ENCODE assay signal across 8 cellular contexts in the genomic region with DNA sequence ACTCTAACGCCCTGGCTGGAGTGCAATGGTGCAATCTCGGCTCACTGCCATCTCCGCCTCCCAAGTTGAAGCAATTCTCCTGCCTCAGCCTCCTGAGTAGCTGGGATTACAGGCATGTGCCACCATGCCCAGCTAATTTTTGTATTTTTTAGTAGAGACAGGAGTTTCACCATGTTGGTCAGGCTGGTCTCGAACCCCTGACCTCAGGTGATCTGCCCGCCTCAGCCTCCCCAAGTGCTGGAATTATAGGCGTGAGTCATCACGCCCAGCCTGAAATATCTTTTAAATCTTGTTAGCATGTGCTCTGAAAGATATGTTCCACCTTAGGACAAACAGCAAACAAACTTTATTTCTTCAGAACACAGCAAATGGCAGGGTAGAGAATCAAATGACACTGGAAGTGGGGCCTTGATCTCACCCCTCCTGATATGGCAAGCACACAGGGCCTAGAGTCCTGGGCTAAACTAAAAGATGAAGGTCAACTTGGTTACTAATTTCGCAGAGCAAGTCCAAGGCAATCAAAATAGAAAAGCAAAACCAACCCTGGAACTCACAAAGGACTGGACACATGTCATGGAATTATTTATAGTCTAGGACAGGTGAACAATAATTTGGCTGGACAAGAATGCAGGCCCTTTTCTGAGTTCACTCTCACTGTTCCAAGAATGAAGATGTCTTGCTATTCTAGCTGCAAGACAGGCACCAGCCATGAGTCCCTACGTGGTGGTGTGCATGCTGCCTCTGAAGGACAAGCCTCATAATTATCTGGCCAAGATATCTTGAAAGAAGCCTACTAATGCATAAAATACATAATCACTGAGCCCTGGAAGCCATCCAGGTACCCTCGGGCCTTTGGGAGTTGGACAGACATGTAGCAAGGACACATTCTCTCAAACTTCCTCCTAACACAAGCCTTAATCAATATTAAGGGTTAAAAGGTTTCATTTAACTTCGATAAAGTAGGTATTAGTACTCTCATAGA. TPM values are rescaled to one million over a fixed set of nuclear protein-coding genes. Genes with fewer than 3 reads are reported as not detected.
A peak's percentile ranks its signal among the peaks of the same experiment; 100 is the strongest.
DNase-seq lines count a peak whose midpoint lies in the region; ATAC-seq lines count a peak whose summit lies in the region.

No MANE protein-coding gene starts in this region.

- peak overlapping the region; percentile 27; the same call in 1 of the 2 replicates for H3K4me3 ChIP-seq in iPS-20b (ENCODE audit: low read length)

- peak overlapping the region; percentile 85 for H3K27ac Mint-ChIP-seq in T-helper 2 cell treated with Interferon-gamma antibody and Interleukin-4, amounts not matched to agents 5 μg/mL and 100 μg/mL, for 36 hours
- peak overlapping the region; percentile 76 for H3K27ac Mint-ChIP-seq in activated T-helper 1 cell treated with anti-CD3 and anti-CD28 coated beads, Interleukin-12 subunit alpha, Interleukin-12 subunit beta, Interleukin-2, Interleukin-4 antibody, amounts not matched to agents 30 ng/mL and 10 ng/mL and 1 ng/mL, durations not matched to agents 14 hours and 24 hours and 36 hours

- H3K9me3 Mint-ChIP-seq in T-helper 2 cell treated with Interferon-gamma antibody and Interleukin-4, amounts not matched to agents 5 μg/mL and 100 μg/mL, for 36 hours = no peaks in the 10 kb centered on the region
- H3K9me3 Mint-ChIP-seq in activated T-helper 1 cell treated with anti-CD3 and anti-CD28 coated beads, Interleukin-12 subunit alpha, Interleukin-12 subunit beta, Interleukin-2, Interleukin-4 antibody, amounts not matched to agents 30 ng/mL and 10 ng/mL and 1 ng/mL, durations not matched to agents 14 hours and 24 hours and 36 hours = no peaks in the 10 kb centered on the region

- H3K27ac ChIP-seq in iPS-20b (ENCODE audit: low read length) = no peak overlapping the region
- H3K27ac ChIP-seq in substantia nigra (ENCODE audit: low read depth, low read length, poor library complexity, severe bottlenecking) = peak overlapping the region; percentile 11

- peaks cover 63% of the 10 kb centered on the region for H3K4me1 Mint-ChIP-seq in T-helper 2 cell treated with Interferon-gamma antibody and Interleukin-4, amounts not matched to agents 5 μg/mL and 100 μg/mL, for 36 hours (ENCODE audit: low read depth)
- H3K4me1 Mint-ChIP-seq in activated T-helper 1 cell treated with anti-CD3 and anti-CD28 coated beads, Interleukin-12 subunit alpha, Interleukin-12 subunit beta, Interleukin-2, Interleukin-4 antibody, amounts not matched to agents 30 ng/mL and 10 ng/mL and 1 ng/mL, durations not matched to agents 14 hours and 24 hours and 36 hours (ENCODE audit: low read depth) = peaks cover 85% of the 10 kb centered on the region

- no peak for DNase-seq in T-helper 2 cell treated with Interferon-gamma antibody and Interleukin-4, amounts not matched to agents 5 μg/mL and 100 μg/mL, for 36 hours (ENCODE audit: low spot score)
- no peak for DNase-seq in T-helper 2 cell
- DNase-seq in activated T-helper 1 cell treated with anti-CD3 and anti-CD28 coated beads, Interleukin-12 subunit alpha, Interleukin-12 subunit beta, Interleukin-2, Interleukin-4 antibody, amounts not matched to agents 30 ng/mL and 10 ng/mL and 1 ng/mL, durations not matched to agents 14 hours and 24 hours and 36 hours (ENCODE audit: low spot score) = no peak
- peak in 1 of 49 donors; percentile 47 for DNase-seq in substantia nigra (lab: John Stamatoyannopoulos, UW)
- DNase-seq in NCI-H2196 (lab: John Stamatoyannopoulos, UW; ENCODE audit: unreplicated experiment) = no peak
- DNase-seq in NOMO-1 treated with DMSO at 0.1 percent for 48 hours (lab: John Stamatoyannopoulos, UW; ENCODE audit: unreplicated experiment) = no peak

- peaks cover 15% of the 10 kb centered on the region for H3K36me3 Mint-ChIP-seq in T-helper 2 cell treated with Interferon-gamma antibody and Interleukin-4, amounts not matched to agents 5 μg/mL and 100 μg/mL, for 36 hours (ENCODE audit: low read depth)
- H3K36me3 Mint-ChIP-seq in activated T-helper 1 cell treated with anti-CD3 and anti-CD28 coated beads, Interleukin-12 subunit alpha, Interleukin-12 subunit beta, Interleukin-2, Interleukin-4 antibody, amounts not matched to agents 30 ng/mL and 10 ng/mL and 1 ng/mL, durations not matched to agents 14 hours and 24 hours and 36 hours (ENCODE audit: low read depth) = peaks cover 19% of the 10 kb centered on the region

- no peaks in the 10 kb centered on the region for H3K9me3 ChIP-seq in iPS-20b (ENCODE audit: insufficient read depth, low read depth, low read length)

- no peak overlapping the region for H3K9ac ChIP-seq in iPS-20b (ENCODE audit: low read depth, low read length)

- no peaks in the 10 kb centered on the region for H3K27me3 ChIP-seq in iPS-20b (ENCODE audit: insufficient read depth, low read length)

- H3K36me3 ChIP-seq in iPS-20b (ENCODE audit: insufficient read depth, low read depth, low read length) = no peaks in the 10 kb centered on the region; the same call in 1 of the 2 replicates

- peaks cover 45% of the 10 kb centered on the region for H3K4me1 ChIP-seq in iPS-20b (ENCODE audit: insufficient read depth, low read length)

- H3K27me3 Mint-ChIP-seq in T-helper 2 cell treated with Interferon-gamma antibody and Interleukin-4, amounts not matched to agents 5 μg/mL and 100 μg/mL, for 36 hours (ENCODE audit: low read depth) = no peaks in the 10 kb centered on the region
- H3K27me3 Mint-ChIP-seq in activated T-helper 1 cell treated with anti-CD3 and anti-CD28 coated beads, Interleukin-12 subunit alpha, Interleukin-12 subunit beta, Interleukin-2, Interleukin-4 antibody, amounts not matched to agents 30 ng/mL and 10 ng/mL and 1 ng/mL, durations not matched to agents 14 hours and 24 hours and 36 hours (ENCODE audit: insufficient read depth) = no peaks in the 10 kb centered on the region

- peak overlapping the region; percentile 56 for H3K4me3 Mint-ChIP-seq in T-helper 2 cell treated with Interferon-gamma antibody and Interleukin-4, amounts not matched to agents 5 μg/mL and 100 μg/mL, for 36 hours
- H3K4me3 Mint-ChIP-seq in activated T-helper 1 cell treated with anti-CD3 and anti-CD28 coated beads, Interleukin-12 subunit alpha, Interleukin-12 subunit beta, Interleukin-2, Interleukin-4 antibody, amounts not matched to agents 30 ng/mL and 10 ng/mL and 1 ng/mL, durations not matched to agents 14 hours and 24 hours and 36 hours = peak overlapping the region; percentile 15

- no peak for ATAC-seq in GM18858 (IDR thresholded peaks at IDR 0.05; ENCODE audit: unreplicated experiment)

- intact Hi-C loops in activated T-helper 1 cell treated with anti-CD3 and anti-CD28 coated beads, Interleukin-12 subunit alpha, Interleukin-12 subunit beta, Interleukin-2, Interleukin-4 antibody, amounts not matched to agents 30 ng/mL and 10 ng/mL and 1 ng/mL, durations not matched to agents 14 hours and 24 hours and 36 hours (cut with micrococcal nuclease) = loop anchor here (1.0 to 2.0 kb wide), 5 partner anchors 8 to 143 kb away; no protein-coding TSS in a partner anchor

RNA-seq across cellular contexts. Expression of a gene that starts 35.6 kb away (rescaled TPM):
- 38.9 and 39.3 TPM in 2 replicates for total RNA-seq in activated T-helper 1 cell treated with anti-CD3 and anti-CD28 coated beads, Interleukin-12 subunit alpha, Interleukin-12 subunit beta, Interleukin-2, Interleukin-4 antibody, amounts not matched to agents 30 ng/mL and 10 ng/mL and 1 ng/mL, durations not matched to agents 14 hours and 24 hours and 36 hours
